ENCODE assay signal across 8 cellular contexts in the genomic region with DNA sequence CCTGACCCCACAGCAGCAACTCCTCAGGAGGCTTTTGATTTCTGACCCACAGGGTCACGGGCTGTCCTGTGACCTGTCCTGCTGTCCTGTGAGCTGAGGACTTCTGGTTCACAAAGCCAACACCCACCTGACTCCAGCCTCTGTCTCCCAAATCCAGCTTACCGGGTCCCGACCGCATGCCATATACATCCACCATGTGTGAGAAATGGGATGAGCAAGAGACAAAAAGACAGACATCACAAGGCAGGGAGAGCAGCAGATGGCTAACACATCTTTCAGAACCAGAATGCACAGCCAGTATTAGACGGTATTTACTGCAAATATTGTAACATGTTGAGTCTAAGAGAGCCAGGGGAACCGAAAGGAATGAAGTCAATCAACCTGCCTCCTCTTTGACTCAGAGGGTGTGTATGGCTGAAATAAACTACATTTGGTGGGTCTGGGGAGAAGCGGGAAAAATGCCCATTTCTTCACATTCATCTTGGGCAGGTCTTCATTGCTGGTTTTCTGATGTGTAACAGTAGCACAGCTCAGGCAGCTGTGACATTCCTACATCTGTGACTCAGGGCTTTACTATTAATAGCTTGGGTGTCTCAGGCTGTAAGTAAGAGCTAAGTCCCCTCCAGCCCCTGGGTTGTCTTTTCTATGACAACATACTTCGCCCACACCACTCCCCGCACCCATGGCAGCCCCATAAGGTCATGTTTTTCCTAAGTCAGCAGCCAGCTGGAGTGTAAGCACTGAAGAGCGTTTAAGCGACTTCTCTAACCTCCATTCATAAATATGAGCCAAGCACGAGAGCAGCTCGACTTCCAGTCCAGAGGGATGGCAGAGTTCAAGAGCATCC. TPM values are rescaled to one million over a fixed set of nuclear protein-coding genes. Genes with fewer than 3 reads are reported as not detected.
DNase-seq lines count a peak whose midpoint lies in the region; ATAC-seq, FAIRE-seq and TF ChIP-seq lines count a peak whose summit lies in the region.

No MANE protein-coding gene starts in this region.

- CTCF ChIA-PET in Caco-2 (lab: Charles Lee) = interaction anchor here (0.8 kb wide), 1 partner anchor 22 kb away, joined by 3 read pairs; no protein-coding TSS in a partner anchor

- peaks cover 52% of the 10 kb centered on the region for H3K4me1 ChIP-seq in Caco-2
- H3K4me1 ChIP-seq in astrocyte (ENCODE audit: insufficient read depth, low read length) = peaks cover 42% of the 10 kb centered on the region

- peak overlapping the region; percentile 85 for H3K27ac Mint-ChIP-seq in Caco-2 (ENCODE audit: unreplicated experiment)
- peak overlapping the region; percentile 98 for H3K27ac Mint-ChIP-seq in astrocyte (ENCODE audit: unreplicated experiment)
- no peak overlapping the region for H3K27ac Mint-ChIP-seq in immature natural killer cell
- H3K27ac Mint-ChIP-seq in stimulated activated naive CD8-positive, alpha-beta T cell treated with anti-CD3 and anti-CD28 coated beads, Interleukin-15, Interleukin-2, amounts not matched to agents 100 ng/mL and 50 ng/mL, for 24 hours = no peak overlapping the region

- H3K36me3 ChIP-seq in Caco-2 (ENCODE audit: control insufficient read depth, insufficient read depth, low read length) (no peaks in the 10 kb centered on the region), astrocyte (ENCODE audit: insufficient read depth, low read length) (no peaks in the 10 kb centered on the region)

- H2AFZ ChIP-seq in astrocyte (ENCODE audit: low read depth, low read length) = no peak overlapping the region

- peak; percentile 36 for ATAC-seq in HG02798 (IDR thresholded peaks at IDR 0.05; ENCODE audit: poor library complexity, unreplicated experiment)
- no peak for ATAC-seq in GM21515 (IDR thresholded peaks at IDR 0.05; ENCODE audit: unreplicated experiment)
- ATAC-seq in HG03442 (IDR thresholded peaks at IDR 0.05; ENCODE audit: unreplicated experiment) = no peak
- ATAC-seq in HG03565 (IDR thresholded peaks at IDR 0.05; ENCODE audit: unreplicated experiment) = no peak

- peak overlapping the region; percentile 54 for H3K4me3 ChIP-seq in Caco-2 (ENCODE audit: low read depth, low read length)
- peak overlapping the region; percentile 12 for H3K4me3 ChIP-seq in astrocyte (ENCODE audit: insufficient read depth, low read depth, low read length)

- H3K9me3 ChIP-seq in Caco-2 (no peaks in the 10 kb centered on the region), astrocyte (ENCODE audit: insufficient read depth, low read depth, low read length) (no peaks in the 10 kb centered on the region)

- peak; percentile 54 to 55 for DNase-seq in Caco-2
- peak; percentile 97 for DNase-seq in astrocyte (ENCODE audit: low read depth)
- DNase-seq in immature natural killer cell = no peak

- TF ChIP-seq CTCF in Caco-2 (IDR thresholded peaks at IDR 0.05; ENCODE audit: insufficient read depth in 1 of 2, low read depth in 1 of 2, low read length in 1 of 2, severe bottlenecking in 1 of 2, unreplicated experiment in 1 of 2) = no peak
- no peak for TF ChIP-seq CTCF in astrocyte (IDR thresholded peaks at IDR 0.05; ENCODE audit: insufficient read depth, low read depth, low read length)

- BruUV-seq in Caco-2 (replicated peaks; lab: Mats Ljungman, UMichigan) = no TSS peak

- intact Hi-C loops in Caco-2 (cut with micrococcal nuclease; ENCODE audit: unreplicated experiment) = loop anchor here (2.0 kb wide), 2 partner anchors 62 to 82 kb away; no protein-coding TSS in a partner anchor

- peak; percentile 74 for FAIRE-seq in astrocyte (lab: Jason Lieb, UNC)

- H3K27me3 ChIP-seq in Caco-2 (replicated peaks; ENCODE audit: control insufficient read depth, insufficient read depth, low read length) (no peaks in the 10 kb centered on the region), astrocyte (ENCODE audit: insufficient read depth, low read length) (peaks cover 7% of the 10 kb centered on the region)

- H3K4me1 Mint-ChIP-seq in Caco-2 (ENCODE audit: low read depth, unreplicated experiment) = peaks cover 46% of the 10 kb centered on the region
- peaks cover 67% of the 10 kb centered on the region for H3K4me1 Mint-ChIP-seq in astrocyte (ENCODE audit: low read depth, unreplicated experiment)
- peaks cover 17 to 24% of the 10 kb centered on the region in 2 donors for H3K4me1 Mint-ChIP-seq in immature natural killer cell
- H3K4me1 Mint-ChIP-seq in stimulated activated naive CD8-positive, alpha-beta T cell treated with anti-CD3 and anti-CD28 coated beads, Interleukin-15, Interleukin-2, amounts not matched to agents 100 ng/mL and 50 ng/mL, for 24 hours (ENCODE audit: low read depth) = peaks cover 31% of the 10 kb centered on the region

- POLR2A ChIA-PET in Caco-2 (lab: Charles Lee) = interaction anchor here (1.4 kb wide), 1 partner anchor 20 kb away, joined by 4 read pairs; no protein-coding TSS in a partner anchor

- peak overlapping the region; percentile 87 for H3K4me3 Mint-ChIP-seq in Caco-2 (ENCODE audit: unreplicated experiment)
- H3K4me3 Mint-ChIP-seq in astrocyte (ENCODE audit: unreplicated experiment) = peak overlapping the region; percentile 97
- peak overlapping the region in 4 of 5 donors; percentile 84 to 88 (median 86) for H3K4me3 Mint-ChIP-seq in immature natural killer cell
- H3K4me3 Mint-ChIP-seq in stimulated activated naive CD8-positive, alpha-beta T cell treated with anti-CD3 and anti-CD28 coated beads, Interleukin-15, Interleukin-2, amounts not matched to agents 100 ng/mL and 50 ng/mL, for 24 hours = peak overlapping the region; percentile 85

- peak overlapping the region; percentile 96 for H3K4me2 ChIP-seq in astrocyte (ENCODE audit: low read length)

- H4K20me1 ChIP-seq in astrocyte (ENCODE audit: insufficient read depth, low read length) = no peaks in the 10 kb centered on the region

- H3K9ac ChIP-seq in astrocyte (ENCODE audit: low read length) = peak overlapping the region; percentile 83

- H3K27ac ChIP-seq in astrocyte (ENCODE audit: low read depth, low read length) = peak overlapping the region; percentile 78

- H3K9me3 Mint-ChIP-seq in Caco-2 (ENCODE audit: unreplicated experiment) = no peaks in the 10 kb centered on the region
- H3K9me3 Mint-ChIP-seq in astrocyte (ENCODE audit: unreplicated experiment) = no peaks in the 10 kb centered on the region
- no peaks in the 10 kb centered on the region for H3K9me3 Mint-ChIP-seq in immature natural killer cell
- no peaks in the 10 kb centered on the region for H3K9me3 Mint-ChIP-seq in stimulated activated naive CD8-positive, alpha-beta T cell treated with anti-CD3 and anti-CD28 coated beads, Interleukin-15, Interleukin-2, amounts not matched to agents 100 ng/mL and 50 ng/mL, for 24 hours

- H3K79me2 ChIP-seq in astrocyte (ENCODE audit: insufficient read depth, low read length) = no peaks in the 10 kb centered on the region

- H3K27me3 Mint-ChIP-seq in Caco-2 (ENCODE audit: insufficient read depth, unreplicated experiment) (no peaks in the 10 kb centered on the region), astrocyte (ENCODE audit: low read depth, unreplicated experiment) (no peaks in the 10 kb centered on the region), immature natural killer cell (ENCODE audit: low read depth in 3 of 3) (peaks cover 17 to 21% (median 19%) of the 10 kb centered on the region in 3 donors)
- H3K27me3 Mint-ChIP-seq in stimulated activated naive CD8-positive, alpha-beta T cell treated with anti-CD3 and anti-CD28 coated beads, Interleukin-15, Interleukin-2, amounts not matched to agents 100 ng/mL and 50 ng/mL, for 24 hours = peaks cover 55% of the 10 kb centered on the region

- H3K36me3 Mint-ChIP-seq in Caco-2 (ENCODE audit: insufficient read depth, unreplicated experiment) = peaks cover 7% of the 10 kb centered on the region
- H3K36me3 Mint-ChIP-seq in astrocyte (ENCODE audit: low read depth, unreplicated experiment) = peaks cover 9% of the 10 kb centered on the region
- H3K36me3 Mint-ChIP-seq in immature natural killer cell = peaks cover 0 to 4% (median 0%) of the 10 kb centered on the region in 3 donors
- no peaks in the 10 kb centered on the region for H3K36me3 Mint-ChIP-seq in stimulated activated naive CD8-positive, alpha-beta T cell treated with anti-CD3 and anti-CD28 coated beads, Interleukin-15, Interleukin-2, amounts not matched to agents 100 ng/mL and 50 ng/mL, for 24 hours (ENCODE audit: low read depth)

RNA-seq across cellular contexts. Expression of gene ABLIM1, which starts 25.0 kb away (rescaled TPM):
- total RNA-seq in Caco-2 (2022) (71.7 and 79.3 TPM in 2 replicates), astrocyte (70.0 and 70.1 TPM in 2 replicates)
- 100 to 1,000 TPM in 1 of 3 donors, 10 to 100 TPM in 2; 66.2 to 121 (median 74.1) TPM for polyA plus RNA-seq in immature natural killer cell

Comparison
In these comparisons a context has a peak if more than half of its experiments do, and no peak if none do; other contexts are left out.
1. DNase-seq: peak in Caco-2 (2 of 2) and astrocyte (single experiment); none in immature natural killer cell (0 of 3).
2. H3K27ac Mint-ChIP-seq: peak in Caco-2 (single experiment) and astrocyte (single experiment); none in immature natural killer cell (0 of 6) and stimulated activated naive CD8-positive, alpha-beta T cell treated with anti-CD3 and anti-CD28 coated beads, Interleukin-15, Interleukin-2, amounts not matched to agents 100 ng/mL and 50 ng/mL, for 24 hours (single experiment).
3. Peak in every context shown above with its lines, with median percentiles within 50 percentile points of each other: H3K4me3 Mint-ChIP-seq.